In the genomic region with DNA sequence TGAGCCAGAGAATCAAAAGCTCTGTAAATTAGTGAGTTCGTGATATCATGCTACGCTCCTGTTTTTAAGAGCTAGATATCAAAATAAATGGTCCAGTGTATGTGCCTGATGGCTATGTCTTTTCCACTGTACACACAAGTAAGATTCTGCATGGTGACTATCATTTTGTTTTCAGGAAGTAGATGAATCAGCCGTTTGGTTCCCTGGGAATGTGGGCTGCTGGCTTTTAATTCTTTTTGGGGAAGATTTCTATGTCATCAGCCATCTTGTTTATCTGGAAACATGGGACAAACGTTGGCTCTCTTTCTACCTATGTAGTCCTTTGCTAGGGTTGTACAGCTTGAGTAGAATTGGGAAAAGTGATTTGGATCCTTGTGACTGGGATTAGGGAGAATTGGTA, we compare ENCODE assay signal across 22 cellular contexts.
A peak's percentile ranks its signal among the peaks of the same experiment; 100 is the strongest.
DNase-seq lines count a peak whose midpoint lies in the region; ATAC-seq and TF ChIP-seq lines count a peak whose summit lies in the region.
"Had no signal": no experiment of that assay in that cellular context is flagged by ENCODE, and none has a peak within 500 bp of the region (broad histone marks: within the 10 kb centered on the region; RNA-seq: fewer than 3 reads in every experiment).

No MANE protein-coding gene starts in this region.

- DNase-seq in AG04449 (ENCODE audit: low read depth, low spot score) (peak; percentile 21), HT1080 (ENCODE audit: low read depth) (peak; percentile 73), cardiac fibroblast (ENCODE audit: low read depth in 2 of 2) (peak; percentile 56 to 68), kidney tubule cell (ENCODE audit: low spot score) (peak; percentile 19), NCI-H2227 (lab: John Stamatoyannopoulos, UW; ENCODE audit: unreplicated experiment) (no peak), NCI-H1092 (lab: John Stamatoyannopoulos, UW) (no peak), NCI-H1092 treated with DMSO at 0.1 percent for 48 hours (lab: John Stamatoyannopoulos, UW) (no peak)
- DNase-seq: activated CD4-positive, alpha-beta T cell treated with anti-CD3 and anti-CD28 coated beads for 36 hours; activated CD8-positive, alpha-beta memory T cell treated with anti-CD3 and anti-CD28 coated beads, Interleukin-2, amount 10 ng/mL, durations not matched to agents 7 days and 5 days; cerebellar nuclear complex; endodermal cell; KG1; mucosa of descending colon; NCI-H774; retina; T1000; tibial artery had no signal

- no peak for ATAC-seq in HG02981 (IDR thresholded peaks at IDR 0.05; ENCODE audit: unreplicated experiment)
- ATAC-seq: activated CD4-positive, alpha-beta T cell treated with anti-CD3 and anti-CD28 coated beads for 36 hours; activated CD8-positive, alpha-beta memory T cell treated with anti-CD3 and anti-CD28 coated beads, Interleukin-2, amount 10 ng/mL, durations not matched to agents 7 days and 5 days; gastroesophageal sphincter; HCT116; left lobe of liver; mucosa of descending colon; stimulated activated memory B cell treated with anti-CD40 and anti-IgM and Interleukin-4, amounts not matched to agents 10 μg/mL and 1 μg/mL and 100 μg/mL, for 72 hours had no signal

- CTCF ChIA-PET in AG04449 (lab: Yijun Ruan, JAX) = interaction anchor here (0.7 to 1.3 kb wide), 3 partner anchors 8 to 121 kb away, joined by 3 read pairs; no protein-coding TSS in a partner anchor

- H3K4me3 ChIP-seq in AG04449 (ENCODE audit: low read depth, low read length) (no peak overlapping the region), cardiac fibroblast (replicated peaks in 1 of 2; ENCODE audit: low read depth in 2 of 2, low read length in 2 of 2) (no peak overlapping the region)
- H3K4me3 ChIP-seq: gastroesophageal sphincter, mucosa of descending colon, tibial artery had no signal

- TF ChIP-seq CTCF in AG04449 (IDR thresholded peaks at IDR 0.05; ENCODE audit: insufficient read depth, low read length, missing control alignments) (no peak), cardiac fibroblast (IDR thresholded peaks at IDR 0.05; ENCODE audit: low read depth, low read length) (no peak)

- POLR2A ChIA-PET in AG04449 (lab: Yijun Ruan, JAX) = no interaction called here

Comparison
In these comparisons a context has a peak if more than half of its experiments do, and no peak if none do; other contexts are left out.
1. DNase-seq: peak in AG04449 (single experiment), HT1080 (single experiment), cardiac fibroblast (2 of 2) and kidney tubule cell (single experiment); none in NCI-H2227 (single experiment), NCI-H1092 (single experiment) and NCI-H1092 treated with DMSO at 0.1 percent for 48 hours (single experiment).